ENCODE assay signal across 13 cellular contexts in the genomic region with DNA sequence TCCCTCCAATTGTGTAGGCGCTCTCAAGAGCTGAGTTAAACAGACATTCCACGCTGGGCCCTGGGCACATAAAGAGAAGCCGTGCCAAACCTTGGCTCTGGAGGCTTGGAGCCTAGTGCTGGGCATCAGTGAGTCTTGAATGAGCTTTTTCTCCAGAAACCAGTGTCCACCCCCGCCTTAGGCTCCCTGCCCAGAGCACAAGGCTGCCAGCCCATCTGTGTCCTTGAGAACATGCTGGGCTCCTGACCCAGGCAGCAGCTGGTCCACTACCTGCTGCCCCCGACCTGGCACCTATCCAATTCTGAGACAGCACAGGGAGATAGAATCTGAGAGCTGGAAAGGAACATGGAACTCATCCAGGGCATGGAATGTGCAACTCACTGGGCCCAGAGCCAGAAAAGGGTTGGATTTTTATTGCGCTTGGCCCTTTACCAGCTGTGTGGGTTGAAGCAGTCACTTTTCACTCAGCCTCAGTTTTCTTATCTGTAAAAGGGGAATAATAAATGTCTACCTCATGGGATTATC.
A peak's percentile ranks its signal among the peaks of the same experiment; 100 is the strongest.
DNase-seq lines count a peak whose midpoint lies in the region; ATAC-seq and TF ChIP-seq lines count a peak whose summit lies in the region.
"Had no signal": no experiment of that assay in that cellular context is flagged by ENCODE, and none has a peak within 500 bp of the region (broad histone marks: within the 10 kb centered on the region; RNA-seq: fewer than 3 reads in every experiment).

No MANE protein-coding gene starts in this region.

- H3K27me3 ChIP-seq in breast epithelium = peaks cover 0 to 5% of the 10 kb centered on the region in 2 donors
- peaks cover 60% of the 10 kb centered on the region for H3K27me3 ChIP-seq in smooth muscle cell (ENCODE audit: low read depth)

- intact Hi-C loops in breast epithelium (cut with DNase I; ENCODE audit: low total_unique reads) = no loop called here

- H3K4me3 ChIP-seq in breast epithelium = no peak overlapping the region
- no peak overlapping the region for H3K4me3 ChIP-seq in smooth muscle cell
- H3K4me3 ChIP-seq: esophagus squamous epithelium, sigmoid colon, SJSA1 had no signal

- TF ChIP-seq POLR2A in breast epithelium (IDR thresholded peaks at IDR 0.05) = no peak

- no peaks in the 10 kb centered on the region for H3K9me3 ChIP-seq in breast epithelium
- H3K9me3 ChIP-seq in smooth muscle cell (replicated peaks; ENCODE audit: low read depth) = no peaks in the 10 kb centered on the region
- H3K9me3 ChIP-seq: esophagus squamous epithelium, sigmoid colon, SJSA1 had no signal

- no peaks in the 10 kb centered on the region for H3K79me2 ChIP-seq in smooth muscle cell (ENCODE audit: low read depth)

- no peak overlapping the region for H2AFZ ChIP-seq in smooth muscle cell (ENCODE audit: low read depth)

- H3K4me1 ChIP-seq in breast epithelium (no peaks in the 10 kb centered on the region), smooth muscle cell (ENCODE audit: low read depth) (no peaks in the 10 kb centered on the region)
- H3K4me1 ChIP-seq: esophagus squamous epithelium, sigmoid colon, SJSA1 had no signal

- no peak overlapping the region for H3K9ac ChIP-seq in smooth muscle cell (ENCODE audit: low read depth)

- DNase-seq in NCI-H510A treated with DMSO at 0.1 percent for 48 hours (lab: John Stamatoyannopoulos, UW) (peak; percentile 4), NCI-H510A (lab: John Stamatoyannopoulos, UW) (no peak), NCI-H446 (lab: John Stamatoyannopoulos, UW) (peak; percentile 97 to 100), breast epithelium (ENCODE audit: low spot score in 2 of 2) (peak; percentile 67 to 70), superior temporal gyrus (ENCODE audit: extremely low spot score) (peak; percentile 40), smooth muscle cell (lab: John Stamatoyannopoulos, UW; ENCODE audit: unreplicated experiment) (no peak)
- no peak for DNase-seq in stimulated activated CD4-positive, alpha-beta T cell treated with anti-CD3 and anti-CD28 coated beads, Interleukin-2, amount 100 ng/mL, for 24 hours
- DNase-seq: activated CD4-positive, alpha-beta T cell treated with anti-CD3 and anti-CD28 coated beads, Interleukin-2, amount 50 U/mL, for 1 hour; activated naive CD8-positive, alpha-beta T cell treated with anti-CD3 and anti-CD28 coated beads, Interleukin-2, amount 10 ng/mL, durations not matched to agents 7 days and 5 days; esophagus squamous epithelium; sigmoid colon had no signal

- no peaks in the 10 kb centered on the region for H3F3A ChIP-seq in smooth muscle cell (ENCODE audit: low read depth)

- WGBS in smooth muscle cell (ENCODE audit: low lambda C conversion rate) = 90% methylated on average over 6 of the region's 6 CpGs

- no peak overlapping the region for H3K27ac ChIP-seq in breast epithelium
- no peak overlapping the region for H3K27ac ChIP-seq in smooth muscle cell (ENCODE audit: low read depth)
- H3K27ac ChIP-seq: esophagus squamous epithelium, sigmoid colon, SJSA1 had no signal

- H4K20me1 ChIP-seq in smooth muscle cell (ENCODE audit: low read depth) = no peaks in the 10 kb centered on the region

- no peak overlapping the region for H3K4me2 ChIP-seq in smooth muscle cell

- no peak for ATAC-seq in GM18520 (IDR thresholded peaks at IDR 0.05; ENCODE audit: unreplicated experiment)

- TF ChIP-seq CTCF in breast epithelium (IDR thresholded peaks at IDR 0.05) (no peak), smooth muscle cell (IDR thresholded peaks at IDR 0.05; ENCODE audit: borderline replicate concordance, insufficient read depth, poor library complexity, severe bottlenecking) (no peak)

- no peaks in the 10 kb centered on the region for H3K36me3 ChIP-seq in breast epithelium
- H3K36me3 ChIP-seq in smooth muscle cell (ENCODE audit: low read depth) = no peaks in the 10 kb centered on the region
- H3K36me3 ChIP-seq: esophagus squamous epithelium, sigmoid colon, SJSA1 had no signal

Comparison
In these comparisons a context has a peak if more than half of its experiments do, and no peak if none do; other contexts are left out.
1. DNase-seq: peak in NCI-H510A treated with DMSO at 0.1 percent for 48 hours (single experiment), NCI-H446 (2 of 2), breast epithelium (2 of 2) and superior temporal gyrus (single experiment); none in NCI-H510A (single experiment), stimulated activated CD4-positive, alpha-beta T cell treated with anti-CD3 and anti-CD28 coated beads, Interleukin-2, amount 100 ng/mL, for 24 hours (0 of 2) and smooth muscle cell (single experiment).